Comparison of ENCODE assay signal across 7 cellular contexts in genomic region chr1:89996415-89997110, GRCh38. TPM values are rescaled to one million over a fixed set of nuclear protein-coding genes. Genes with fewer than 3 reads are reported as not detected.
A peak's percentile ranks its signal among the peaks of the same experiment; 100 is the strongest.
DNase-seq lines count a peak whose midpoint lies in the region; ATAC-seq and TF ChIP-seq lines count a peak whose summit lies in the region.

No MANE protein-coding gene starts in this region.

- H3K9me3 Mint-ChIP-seq in H9: no peaks in the 10 kb centered on the region; a peak in 1 of 5 replicates
- H3K9me3 Mint-ChIP-seq in WTC11: no peaks in the 10 kb centered on the region

- no peak overlapping the region for H3K56ac ChIP-seq in H9 (ENCODE audit: insufficient read length, low read depth, low read length)

- H3K9me3 ChIP-seq in H9 (ENCODE audit: control insufficient read depth, low read depth, low read length): no peaks in the 10 kb centered on the region
- no peaks in the 10 kb centered on the region for H3K9me3 ChIP-seq in smooth muscle cell (replicated peaks; ENCODE audit: low read depth)

- no peaks in the 10 kb centered on the region for H3K4me1 ChIP-seq in H9 (ENCODE audit: insufficient read depth, low read length)
- H3K4me1 ChIP-seq in smooth muscle cell (ENCODE audit: low read depth): peaks cover 36% of the 10 kb centered on the region

- DNase-seq in H9 (no peak), WTC11 (ENCODE audit: low spot score) (no peak), smooth muscle cell (lab: John Stamatoyannopoulos, UW; ENCODE audit: unreplicated experiment) (no peak), NCI-H82 treated with DMSO at 0.1 percent for 48 hours (lab: John Stamatoyannopoulos, UW; ENCODE audit: unreplicated experiment) (no peak), NCI-H2196 treated with DMSO at 0.1 percent for 48 hours (lab: John Stamatoyannopoulos, UW; ENCODE audit: unreplicated experiment) (no peak)

- H2AFZ ChIP-seq in H9 (ENCODE audit: low read length) (no peak overlapping the region), smooth muscle cell (ENCODE audit: low read depth) (no peak overlapping the region)

- H2BK20ac ChIP-seq in H9 (ENCODE audit: low read depth, low read length, poor library complexity, severe bottlenecking): no peak overlapping the region

- no peak overlapping the region for H2BK5ac ChIP-seq in H9 (ENCODE audit: insufficient read length, low read length)

- no peak overlapping the region for H2BK15ac ChIP-seq in H9 (ENCODE audit: low read depth, low read length)

- H3K36me3 Mint-ChIP-seq in H9 (ENCODE audit: insufficient read depth in 1 of 3, low read depth in 3 of 3) (peaks cover 5 to 35% (median 27%) of the 10 kb centered on the region in 3 experiments), WTC11 (peaks cover 15% of the 10 kb centered on the region)

- no peak overlapping the region for H3K18ac ChIP-seq in H9 (ENCODE audit: insufficient read length, low read depth, low read length)

- ATAC-seq in WTC11 (no peak), GM21619 (IDR thresholded peaks at IDR 0.05; ENCODE audit: unreplicated experiment) (no peak)

- peaks cover 3% of the 10 kb centered on the region for H3K23me2 ChIP-seq in H9 (ENCODE audit: insufficient read length, low read depth, low read length, poor library complexity, severe bottlenecking)

- peaks cover 34 to 45% of the 10 kb centered on the region in 2 experiments for H3K4me1 Mint-ChIP-seq in H9
- peaks cover 44% of the 10 kb centered on the region for H3K4me1 Mint-ChIP-seq in WTC11

- no peak overlapping the region for H2BK12ac ChIP-seq in H9 (ENCODE audit: insufficient read length, low read depth, low read length)

- H3K79me1 ChIP-seq in H9 (ENCODE audit: insufficient read depth, low read depth, low read length, poor library complexity, severe bottlenecking): peaks cover 7% of the 10 kb centered on the region

- 0 out of 7 replicates have a peak overlapping the region, but pooled peaks of 1 of the 3 experiments have one; percentile 22 for H3K27ac Mint-ChIP-seq in H9
- H3K27ac Mint-ChIP-seq in WTC11: peak overlapping the region; percentile 14; the same call in 1 of the 2 replicates

- no peak overlapping the region for H3T11ph ChIP-seq in H9 (ENCODE audit: low read length)

- H3K23ac ChIP-seq in H9 (ENCODE audit: insufficient read length, low read depth, low read length): no peak overlapping the region

- H3K36me3 ChIP-seq in smooth muscle cell (ENCODE audit: low read depth): no peaks in the 10 kb centered on the region

- peaks cover 9% of the 10 kb centered on the region for H3F3A ChIP-seq in smooth muscle cell (ENCODE audit: low read depth)

- H3K4ac ChIP-seq in H9 (ENCODE audit: low read depth, low read length): no peak overlapping the region

- H2AK5ac ChIP-seq in H9 (ENCODE audit: insufficient read length, low read length): no peak overlapping the region

- H3K27me3 ChIP-seq in H9 (ENCODE audit: insufficient read depth, low read length) (no peaks in the 10 kb centered on the region), smooth muscle cell (ENCODE audit: low read depth) (no peaks in the 10 kb centered on the region)

- H3K79me2 ChIP-seq in H9 (ENCODE audit: insufficient read depth, low read length) (peaks cover 25% of the 10 kb centered on the region; the same call in 1 of the 2 replicates), smooth muscle cell (ENCODE audit: low read depth) (peaks cover 62% of the 10 kb centered on the region)

- no peak overlapping the region for H2BK120ac ChIP-seq in H9 (ENCODE audit: low read depth, low read length, poor library complexity, severe bottlenecking)

- no peak overlapping the region for H4K91ac ChIP-seq in H9 (ENCODE audit: insufficient read length, low read depth, low read length)

- no CpG with 5 or more reads among the region's 9 CpGs for WGBS in H9 (ENCODE audit: extremely low coverage, insufficient read length, low lambda C conversion rate)
- 47% methylated on average over 9 of the region's 9 CpGs for WGBS in smooth muscle cell (ENCODE audit: low lambda C conversion rate)

- CTCF ChIA-PET in WTC11 (lab: Charles Lee): no interaction called here

- H4K20me1 ChIP-seq in H9 (ENCODE audit: control insufficient read depth, insufficient read depth, insufficient read length) (no peaks in the 10 kb centered on the region), smooth muscle cell (ENCODE audit: low read depth) (peaks cover 59% of the 10 kb centered on the region)

- TF ChIP-seq CTCF in H9 (conservative IDR thresholded peaks at IDR 0.05) (no peak), WTC11 (IDR thresholded peaks at IDR 0.05) (no peak), smooth muscle cell (IDR thresholded peaks at IDR 0.05; ENCODE audit: borderline replicate concordance, insufficient read depth, poor library complexity, severe bottlenecking) (no peak)

- peak overlapping the region; percentile 94 for H3K4me3 ChIP-seq in iPS-11a (ENCODE audit: low read depth, low read length)
- peak overlapping the region; percentile 88 for H3K4me3 ChIP-seq in smooth muscle cell

- no peak overlapping the region for H4K8ac ChIP-seq in H9 (replicated peaks; ENCODE audit: insufficient read length, low read depth, low read length)

- H3K27ac ChIP-seq in H9 (ENCODE audit: insufficient read length, low read depth, low read length) (no peak overlapping the region), smooth muscle cell (ENCODE audit: low read depth) (peak overlapping the region; percentile 91)

- POLR2A ChIA-PET in WTC11 (lab: Charles Lee): no interaction called here

- H3K4me3 Mint-ChIP-seq in H9: peak overlapping the region; percentile 95 to 97
- H3K4me3 Mint-ChIP-seq in WTC11: peak overlapping the region; percentile 99

- H4K5ac ChIP-seq in H9 (ENCODE audit: insufficient read length, low read depth, low read length): no peak overlapping the region

- no peak overlapping the region for H3K14ac ChIP-seq in H9 (ENCODE audit: insufficient read depth, low read length)

- no peaks in the 10 kb centered on the region for H3K27me3 Mint-ChIP-seq in H9 (ENCODE audit: low read depth)
- H3K27me3 Mint-ChIP-seq in WTC11 (ENCODE audit: low read depth): no peaks in the 10 kb centered on the region

- H3K9ac ChIP-seq in H9 (ENCODE audit: extremely low read depth, insufficient read length, low read length) (peak overlapping the region; percentile 90), smooth muscle cell (ENCODE audit: low read depth) (peak overlapping the region; percentile 98)

- H3K4me2 ChIP-seq in H9 (ENCODE audit: insufficient read depth, insufficient read length, low read length) (peak overlapping the region; percentile 61), smooth muscle cell (peak overlapping the region; percentile 90)

TF ChIP-seq in WTC11, 78 proteins besides CTCF, POLR2A, EP300 and RAD21:
- no peak for TF ChIP-seq ZNF138 (CRISPR knock-in tag; conservative IDR thresholded peaks at IDR 0.05)
- no peak for TF ChIP-seq ZSCAN18 (CRISPR knock-in tag; IDR thresholded peaks at IDR 0.05)
- TF ChIP-seq NR2C2 (CRISPR knock-in tag; IDR thresholded peaks at IDR 0.05): no peak
- TF ChIP-seq ZBTB21 (CRISPR knock-in tag; IDR thresholded peaks at IDR 0.05; ENCODE audit: borderline replicate concordance): no peak
- no peak for TF ChIP-seq FOXP1 (CRISPR knock-in tag; IDR thresholded peaks at IDR 0.05; ENCODE audit: borderline replicate concordance)
- no peak for TF ChIP-seq USF2 (CRISPR knock-in tag; IDR thresholded peaks at IDR 0.05)

RNA-seq across cellular contexts. Expression of gene ZNF326, which starts 1.7 kb away (rescaled TPM):
- 39.0 and 39.9 TPM in 2 replicates for total RNA-seq in H9 (2021)
- total RNA-seq in WTC11 (2021): 27.8 to 32.7 TPM (median 28.5 TPM) in 3 replicates
- total RNA-seq in smooth muscle cell: 11.3 and 12.8 TPM in 2 replicates
- polyA plus RNA-seq in smooth muscle cell: 7.7 and 11.9 TPM in 2 replicates
